ENCODE assay signal across 23 cellular contexts in genomic region chr4:107710493-107711459, GRCh38. TPM values are rescaled to one million over a fixed set of nuclear protein-coding genes. Genes with fewer than 3 reads are reported as not detected.
DNase-seq lines count a peak whose midpoint lies in the region; ATAC-seq, FAIRE-seq and TF ChIP-seq lines count a peak whose summit lies in the region.
"Had no signal": no experiment of that assay in that cellular context is flagged by ENCODE, and none has a peak within 500 bp of the region (broad histone marks: within the 10 kb centered on the region; RNA-seq: fewer than 3 reads in every experiment).

No MANE protein-coding gene starts in this region.

- CTCF ChIA-PET in K562 (lab: Yijun Ruan, JAX; ENCODE audit: low intra/inter-chr PET ratio): no interaction called here

- TF ChIP-seq CTCF in K562 (IDR thresholded peaks at IDR 0.05 in 2 of 3, conservative IDR thresholded peaks at IDR 0.05 in 1 of 3; ENCODE audit: insufficient read depth in 2 of 3, low read depth in 1 of 3, low read length in 3 of 3) (no peak), nephron progenitor cell (IDR thresholded peaks at IDR 0.05) (no peak)

- peak; percentile 63 for FAIRE-seq in K562 (lab: Jason Lieb, UNC)

- H4K20me1 ChIP-seq in Karpas-422 (ENCODE audit: insufficient read depth, low read depth, low read length) (no peaks in the 10 kb centered on the region), K562 (replicated peaks; ENCODE audit: control insufficient read depth, insufficient read depth, low read length) (no peaks in the 10 kb centered on the region)

- no peaks in the 10 kb centered on the region for H3K4me1 Mint-ChIP-seq in nephron progenitor cell
- no peaks in the 10 kb centered on the region for H3K4me1 Mint-ChIP-seq in T-helper 2 cell treated with Interferon-gamma antibody and Interleukin-4, amounts not matched to agents 5 μg/mL and 100 μg/mL, for 36 hours (ENCODE audit: low read depth)

- H3K9me3 ChIP-seq in Karpas-422 (ENCODE audit: low read length): peaks cover 31% of the 10 kb centered on the region
- peaks cover 8% of the 10 kb centered on the region for H3K9me3 ChIP-seq in K562 (replicated peaks; ENCODE audit: control insufficient read depth, insufficient read depth, low read depth, low read length)

- H3K4me3 ChIP-seq in Karpas-422 (ENCODE audit: low read length) (no peak overlapping the region), K562 (no peak overlapping the region)
- H3K4me3 ChIP-seq: SJSA1, thoracic aorta had no signal

- intact Hi-C loops in K562 (cut with micrococcal nuclease): no loop called here

- H3K36me3 Mint-ChIP-seq in nephron progenitor cell (ENCODE audit: low read depth): peaks cover 90% of the 10 kb centered on the region
- peaks cover 17% of the 10 kb centered on the region for H3K36me3 Mint-ChIP-seq in T-helper 2 cell treated with Interferon-gamma antibody and Interleukin-4, amounts not matched to agents 5 μg/mL and 100 μg/mL, for 36 hours (ENCODE audit: low read depth)

- no peak overlapping the region for H3K9ac ChIP-seq in Karpas-422 (ENCODE audit: low read length)
- H3K9ac ChIP-seq in K562 (ENCODE audit: insufficient read depth in 1 of 2, low read depth in 2 of 2, low read length in 2 of 2): peak overlapping the region in 1 of 2 experiments; percentile 59; a peak in 1 of 4 replicates

- peak overlapping the region; percentile 34 for H3K27ac Mint-ChIP-seq in nephron progenitor cell
- no peak overlapping the region for H3K27ac Mint-ChIP-seq in T-helper 2 cell treated with Interferon-gamma antibody and Interleukin-4, amounts not matched to agents 5 μg/mL and 100 μg/mL, for 36 hours
- H3K27ac Mint-ChIP-seq: activated naive CD4-positive, alpha-beta T cell treated with anti-CD3 and anti-CD28 coated beads for 36 hours; activated T-cell treated with anti-CD3 and anti-CD28 coated beads, Interleukin-2, amount 50 U/mL, for 24 hours; CD4-positive, CD25-positive, alpha-beta regulatory T cell; T-cell had no signal

- peak; percentile 6 for ATAC-seq in GM18502 (IDR thresholded peaks at IDR 0.05; ENCODE audit: poor library complexity, unreplicated experiment)
- ATAC-seq in K562: peak; percentile 66
- no peak for ATAC-seq in HG03354 (IDR thresholded peaks at IDR 0.05; ENCODE audit: poor library complexity, severe bottlenecking, unreplicated experiment)
- ATAC-seq: left colon, T-cell had no signal

- WGBS in K562 (ENCODE audit: insufficient coverage, low coverage, missing lambda C conversion rate): 31% methylated on average over 10 of the region's 10 CpGs

- peaks cover 55% of the 10 kb centered on the region for H3K36me3 ChIP-seq in Karpas-422 (ENCODE audit: insufficient read depth, low read length)
- 0 out of 3 replicates have a peak, but pooled peaks cover 4% of the 10 kb centered on the region for H3K36me3 ChIP-seq in K562 (ENCODE audit: control insufficient read depth, insufficient read depth, low read length)
- H3K36me3 ChIP-seq: thoracic aorta had no signal

- TF ChIP-seq RAD21 in K562 (CRISPR knock-in tag; conservative IDR thresholded peaks at IDR 0.05 in 1 of 2, IDR thresholded peaks at IDR 0.05 in 1 of 2): no peak

- H3K9me1 ChIP-seq in K562 (ENCODE audit: control insufficient read depth, insufficient read depth, low read length): no peaks in the 10 kb centered on the region

- peaks cover 99% of the 10 kb centered on the region for H3K79me2 ChIP-seq in Karpas-422 (ENCODE audit: low read length)
- H3K79me2 ChIP-seq in K562 (ENCODE audit: control insufficient read depth, insufficient read depth, low read length): peaks cover 25% of the 10 kb centered on the region

- no peak for TF ChIP-seq POLR2A in K562 (conservative IDR thresholded peaks at IDR 0.05)

- no TSS peak for BruUV-seq in K562 (replicated peaks; lab: Mats Ljungman, UMichigan)

- POLR2A ChIA-PET in K562 (lab: Yijun Ruan, JAX): interaction anchor here (0.9 kb wide), 1 partner anchor 9 kb away, joined by 4 read pairs; the partner anchor contains the start of gene PAPSS1

- H3K27me3 ChIP-seq in Karpas-422 (ENCODE audit: low read length): no peaks in the 10 kb centered on the region
- no peaks in the 10 kb centered on the region for H3K27me3 ChIP-seq in K562 (ENCODE audit: control insufficient read depth in 2 of 2, insufficient read depth in 2 of 2, low read length in 2 of 2)
- H3K27me3 ChIP-seq: SJSA1 had no signal

- no peaks in the 10 kb centered on the region for H3K27me3 Mint-ChIP-seq in nephron progenitor cell (ENCODE audit: low read depth, poor library complexity)
- no peaks in the 10 kb centered on the region for H3K27me3 Mint-ChIP-seq in T-helper 2 cell treated with Interferon-gamma antibody and Interleukin-4, amounts not matched to agents 5 μg/mL and 100 μg/mL, for 36 hours (ENCODE audit: low read depth)
- H3K27me3 Mint-ChIP-seq: activated T-cell treated with anti-CD3 and anti-CD28 coated beads, Interleukin-2, amount 50 U/mL, for 24 hours; CD4-positive, CD25-positive, alpha-beta regulatory T cell; T-cell had no signal

- DNase-seq in Karpas-422 (no peak), K562 (ENCODE audit: extremely low read depth in 1 of 4, low spot score in 3 of 4) (peak in 1 of 4 experiments; percentile 29), nephron progenitor cell (no peak), cerebellar cortex (ENCODE audit: low spot score) (no peak)
- no peak for DNase-seq in stimulated activated CD4-positive, alpha-beta T cell treated with anti-CD3 and anti-CD28 coated beads, Interleukin-2, amount 100 ng/mL, for 24 hours
- DNase-seq in T-helper 2 cell treated with Interferon-gamma antibody and Interleukin-4, amounts not matched to agents 5 μg/mL and 100 μg/mL, for 36 hours (ENCODE audit: low spot score): no peak
- DNase-seq: activated CD4-positive, alpha-beta T cell treated with anti-CD3 and anti-CD28 coated beads for 1 hour; activated naive CD4-positive, alpha-beta T cell treated with anti-CD3 and anti-CD28 coated beads for 36 hours; activated T-cell treated with anti-CD3 and anti-CD28 coated beads, Interleukin-2, amount 50 U/mL, for 24 hours; anterior cingulate cortex; CD4-positive, CD25-positive, alpha-beta regulatory T cell; GOT3; head of caudate nucleus; left colon; mesendoderm; NCI-H1092 treated with DMSO at 0.1 percent for 48 hours; NCI-H1930; NCI-H69; T-cell had no signal

- H3K4me2 ChIP-seq in Karpas-422 (ENCODE audit: low read depth, low read length, poor library complexity, severe bottlenecking) (peak overlapping the region; percentile 1), K562 (ENCODE audit: insufficient read depth, low read length) (no peak overlapping the region)

- peaks cover 37% of the 10 kb centered on the region for H3K4me1 ChIP-seq in Karpas-422 (ENCODE audit: low read length)
- H3K4me1 ChIP-seq in K562 (replicated peaks in 1 of 2; ENCODE audit: control insufficient read depth in 2 of 2, insufficient read depth in 2 of 2, low read length in 2 of 2): peaks cover 2 to 4% of the 10 kb centered on the region in 2 experiments; a peak in 2 of 5 replicates
- H3K4me1 ChIP-seq: SJSA1 had no signal

- no peak overlapping the region for H3K4me3 Mint-ChIP-seq in nephron progenitor cell
- H3K4me3 Mint-ChIP-seq in T-helper 2 cell treated with Interferon-gamma antibody and Interleukin-4, amounts not matched to agents 5 μg/mL and 100 μg/mL, for 36 hours: no peak overlapping the region
- H3K4me3 Mint-ChIP-seq: activated naive CD4-positive, alpha-beta T cell treated with anti-CD3 and anti-CD28 coated beads for 36 hours; activated T-cell treated with anti-CD3 and anti-CD28 coated beads, Interleukin-2, amount 50 U/mL, for 24 hours; CD4-positive, CD25-positive, alpha-beta regulatory T cell; T-cell had no signal

- H2AFZ ChIP-seq in Karpas-422 (ENCODE audit: low read length): no peak overlapping the region
- no peak overlapping the region for H2AFZ ChIP-seq in K562 (ENCODE audit: low read depth, low read length)

- TF ChIP-seq EP300 in K562 (IDR thresholded peaks at IDR 0.05; ENCODE audit: low read length): no peak

- H3K9me3 Mint-ChIP-seq in nephron progenitor cell: peaks cover 62% of the 10 kb centered on the region
- H3K9me3 Mint-ChIP-seq in T-helper 2 cell treated with Interferon-gamma antibody and Interleukin-4, amounts not matched to agents 5 μg/mL and 100 μg/mL, for 36 hours: peaks cover 20% of the 10 kb centered on the region

- H3K9me2 ChIP-seq in Karpas-422 (replicated peaks; ENCODE audit: insufficient read depth, low read length): no peaks in the 10 kb centered on the region

- in situ Hi-C loops in K562 (cut with MboI): loop anchor here (25.0 kb wide), 1 partner anchor 1398 kb away; the partner anchor contains the start of genes AIMP1 and TBCK

- H3K27ac ChIP-seq in Karpas-422 (ENCODE audit: low read length): peak overlapping the region; percentile 60; the same call in 1 of the 2 replicates
- H3K27ac ChIP-seq in K562 (ENCODE audit: extremely low read depth, low read depth, low read length): no peak overlapping the region
- H3K27ac ChIP-seq: SJSA1, thoracic aorta had no signal

TF ChIP-seq in K562, 482 proteins besides CTCF, POLR2A, EP300 and RAD21 (continues in another document):
- no peak for TF ChIP-seq MTA2 (IDR thresholded peaks at IDR 0.05; ENCODE audit: low read depth)
- TF ChIP-seq NFE2L1 (tag; IDR thresholded peaks at IDR 0.05; ENCODE audit: borderline replicate concordance, low read depth): 0 out of 2 replicates have a peak, but pooled peaks have one; percentile 21
- TF ChIP-seq CHD1 (IDR thresholded peaks at IDR 0.05; ENCODE audit: low read length): no peak
- no peak for TF ChIP-seq NCOA2 (IDR thresholded peaks at IDR 0.05; ENCODE audit: partially characterized antibody in 2 of 2)
- no peak for TF ChIP-seq XRCC5 (IDR thresholded peaks at IDR 0.05; ENCODE audit: low read depth, low read length)
- no peak for TF ChIP-seq GATAD2A (IDR thresholded peaks at IDR 0.05)

RNA-seq across cellular contexts. Expression of gene PAPSS1, which starts 9.3 kb away (rescaled TPM):
- 55.3 and 73.1 TPM in 2 replicates for total RNA-seq in Karpas-422 (2014; rRNA removed; shearing (Covaris generic); ENCODE audit: low replicate concordance)
- 12.8 and 15.1 TPM in 2 replicates for total RNA-seq in K562 (2011; cell fraction: chromatin; rRNA removed; ENCODE audit: low replicate concordance)
- 6.0 and 7.2 TPM in 2 replicates for total RNA-seq in K562 (2011; cell fraction: nucleolus; rRNA removed)
- 10.0 and 11.5 TPM in 2 replicates for total RNA-seq in K562 (2011; cell fraction: nucleoplasm; rRNA removed)
- total RNA-seq in K562 (2014; rRNA removed): 21.1 and 25.4 TPM in 2 replicates
- total RNA-seq in K562 (2014; rRNA removed; fragmentation: Illumina TruSeq; extraction: Trizol): 38.5 and 40.1 TPM in 2 replicates
- total RNA-seq in K562 (2015; rRNA removed; fragmentation: Illumina TruSeq; extraction: Trizol): 43.2 and 46.3 TPM in 2 replicates
- 32.1 and 35.0 TPM in 2 replicates for total RNA-seq in K562 (2021)
- 50.4 and 71.7 TPM in 2 replicates for polyA plus RNA-seq in K562 (2011; rRNA removed)
- polyA plus RNA-seq in K562 (2011; cell fraction: cytosol; rRNA removed): 19.6 and 57.1 TPM in 2 replicates
- 19.9 and 48.8 TPM in 2 replicates for polyA plus RNA-seq in K562 (2011; cell fraction: nucleus; rRNA removed)
- 49.9 and 59.4 TPM in 2 replicates for polyA plus RNA-seq in K562 (2012)
- polyA plus RNA-seq in K562 (2014; fragmentation: Illumina TruSeq; extraction: Trizol): 35.1 and 41.9 TPM in 2 replicates
- 10 to 100 TPM; 47.0 to 53.9 TPM for polyA plus RNA-seq in K562 (2014; fragmentation: Nextera tagmentation; extraction: Ambion mirVana)
- 29.4 and 39.3 TPM in 2 replicates for polyA plus RNA-seq in K562 (2014; rRNA removed)
- 59.5 and 115 TPM in 2 replicates for polyA minus RNA-seq in K562 (2011; rRNA and poly(A)+ RNA removed)
- 20.5 and 26.2 TPM in 2 replicates for polyA minus RNA-seq in K562 (2011; cell fraction: cytosol; rRNA and poly(A)+ RNA removed)
- polyA minus RNA-seq in K562 (2011; cell fraction: nucleus; rRNA and poly(A)+ RNA removed): 16.0 and 48.9 TPM in 2 replicates
